Comparison of ENCODE assay signal across 8 cellular contexts in the genomic region with DNA sequence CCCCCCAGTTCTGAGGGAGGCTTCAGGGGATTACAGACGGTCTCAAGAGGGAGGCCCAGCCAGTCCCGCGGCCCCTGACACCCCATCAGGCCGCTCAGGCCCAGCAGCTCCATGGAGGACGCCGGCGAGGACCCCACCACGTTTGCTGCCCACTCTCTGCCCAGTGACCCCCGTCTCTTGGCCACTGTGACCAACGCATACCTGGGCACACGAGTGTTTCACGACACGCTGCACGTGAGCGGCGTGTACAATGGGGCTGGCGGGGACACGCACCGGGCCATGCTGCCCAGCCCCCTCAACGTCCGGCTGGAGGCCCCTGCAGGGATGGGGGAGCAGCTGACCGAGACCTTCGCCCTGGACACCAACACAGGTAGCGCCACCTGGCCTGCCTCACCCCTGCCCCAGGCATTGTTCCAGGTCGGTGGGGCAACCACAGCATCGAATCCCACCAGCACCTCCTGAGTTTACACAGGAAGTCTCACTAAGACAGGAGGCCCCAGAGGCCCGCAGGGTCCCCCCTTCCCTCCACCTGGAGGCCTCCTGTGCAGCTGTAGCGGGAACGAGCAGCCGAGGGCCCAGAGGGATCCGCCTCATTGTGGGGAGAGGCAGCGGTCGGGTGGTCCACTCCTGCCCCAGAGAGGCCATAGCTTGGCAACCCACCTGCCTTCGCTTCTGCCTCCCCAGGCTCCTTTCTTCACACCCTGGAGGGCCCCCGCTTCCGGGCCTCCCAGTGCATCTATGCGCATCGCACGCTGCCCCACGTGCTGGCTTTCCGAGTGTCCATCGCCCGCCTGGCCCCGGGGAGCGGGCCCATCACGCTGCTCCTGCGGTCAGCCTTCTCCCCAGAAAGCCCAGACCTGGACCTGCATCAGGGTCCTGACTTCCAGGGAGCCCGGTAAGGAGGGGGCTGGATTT. TPM values are rescaled to one million over a fixed set of nuclear protein-coding genes. Genes with fewer than 3 reads are reported as not detected.
A peak's percentile ranks its signal among the peaks of the same experiment; 100 is the strongest.
DNase-seq lines count a peak whose midpoint lies in the region; ATAC-seq, FAIRE-seq and TF ChIP-seq lines count a peak whose summit lies in the region.

No MANE protein-coding gene starts in this region.

- POLR2A ChIA-PET in CD8-positive, alpha-beta T cell (lab: Charles Lee): interaction anchor here (0.9 to 7.4 kb wide), 13 partner anchors 8 to 159 kb away, joined by 3 to 100 read pairs (median 9); partner anchors contain the start of genes BET1L, IFITM5, NLRP6 and PTDSS2

- H3K4me1 Mint-ChIP-seq in CD8-positive, alpha-beta T cell (ENCODE audit: low read depth): peaks cover 51% of the 10 kb centered on the region

- CTCF ChIA-PET in CD8-positive, alpha-beta T cell (lab: Charles Lee): interaction anchor here (0.8 to 7.6 kb wide), 10 partner anchors 9 to 74 kb away, joined by 3 to 77 read pairs (median 4); partner anchors contain the start of gene IFITM2

- H3K27me3 Mint-ChIP-seq in CD8-positive, alpha-beta T cell (ENCODE audit: low read depth): no peaks in the 10 kb centered on the region

- no peaks in the 10 kb centered on the region for H3K9me3 Mint-ChIP-seq in CD8-positive, alpha-beta T cell

- peak overlapping the region; percentile 82 for H3K4me3 Mint-ChIP-seq in CD8-positive, alpha-beta T cell

- peak overlapping the region; percentile 77 for H3K27ac ChIP-seq in CD8-positive, alpha-beta T cell (ENCODE audit: low read depth, low read length)
- H3K27ac ChIP-seq in Peyer's patch (peak overlapping the region; percentile 88 to 96 (median 92)), esophagus squamous epithelium (peak overlapping the region in 3 of 4 donors; percentile 40 to 84 (median 79)), pancreas (no peak overlapping the region)

- H3K9me3 ChIP-seq in CD8-positive, alpha-beta T cell (ENCODE audit: low read length): no peaks in the 10 kb centered on the region
- H3K9me3 ChIP-seq in Peyer's patch (no peaks in the 10 kb centered on the region), esophagus squamous epithelium (no peaks in the 10 kb centered on the region), pancreas (no peaks in the 10 kb centered on the region)

- peaks cover 47% of the 10 kb centered on the region for H3K4me1 ChIP-seq in CD8-positive, alpha-beta T cell (ENCODE audit: insufficient read depth, low read length)
- H3K4me1 ChIP-seq in Peyer's patch (peaks cover 0 to 20% (median 4%) of the 10 kb centered on the region in 4 donors), esophagus squamous epithelium (peaks cover 10 to 29% (median 17%) of the 10 kb centered on the region in 3 donors), pancreas (peaks cover 0 to 6% (median 0%) of the 10 kb centered on the region in 3 donors)

- FAIRE-seq in pancreas (lab: Jason Lieb, UNC): no peak

- 81 to 89% methylated on average over 16 to 21 of the region's 48 CpGs for WGBS in esophagus squamous epithelium, 2 donors
- WGBS in pancreas, 2 donors: 60 to 75% methylated on average over 47 to 48 of the region's 48 CpGs

- peak in 1 of 2 donors; percentile 8 for TF ChIP-seq POLR2A in Peyer's patch (IDR thresholded peaks at IDR 0.05)
- TF ChIP-seq POLR2A in esophagus squamous epithelium (IDR thresholded peaks at IDR 0.05): no peak

- ATAC-seq in CD8-positive, alpha-beta T cell: peak; percentile 24
- no peak for ATAC-seq in pancreas
- ATAC-seq in HG03457 (IDR thresholded peaks at IDR 0.05; ENCODE audit: unreplicated experiment): no peak

- peak overlapping the region; percentile 95 for H3K27ac Mint-ChIP-seq in CD8-positive, alpha-beta T cell

- H3K4me3 ChIP-seq in CD8-positive, alpha-beta T cell (ENCODE audit: low read depth, low read length): peak overlapping the region; percentile 46
- H3K4me3 ChIP-seq in Peyer's patch (peak overlapping the region; percentile 62 to 87 (median 70)), esophagus squamous epithelium (peak overlapping the region in 3 of 4 donors; percentile 55 to 95 (median 76)), pancreas (peak overlapping the region in 3 of 4 donors; percentile 12 to 91 (median 82))

- TF ChIP-seq CTCF in CD8-positive, alpha-beta T cell (IDR thresholded peaks at IDR 0.05): no peak
- no peak for TF ChIP-seq CTCF in Peyer's patch (IDR thresholded peaks at IDR 0.05)
- TF ChIP-seq CTCF in esophagus squamous epithelium (IDR thresholded peaks at IDR 0.05): no peak
- no peak for TF ChIP-seq CTCF in pancreas (IDR thresholded peaks at IDR 0.05)

- peaks cover 49% of the 10 kb centered on the region for H3K36me3 Mint-ChIP-seq in CD8-positive, alpha-beta T cell

- intact Hi-C loops in CD8-positive, alpha-beta T cell (cut with DNase I, micrococcal nuclease): loop anchor here (2.0 to 5.0 kb wide), 4 partner anchors 27 to 53 kb away; partner anchors contain the start of genes PSMD13 (in 2 of the 2) and SIRT3 (in 2 of the 2)
- intact Hi-C loops in esophagus squamous epithelium (cut with DNase I) (no loop called here), pancreas (cut with DNase I) (no loop called here)

- peaks cover 10% of the 10 kb centered on the region for H3K36me3 ChIP-seq in CD8-positive, alpha-beta T cell (ENCODE audit: insufficient read depth, low read length)
- H3K36me3 ChIP-seq in Peyer's patch (peaks cover 0 to 20% (median 0%) of the 10 kb centered on the region in 3 donors), esophagus squamous epithelium (peaks cover 0 to 32% (median 0%) of the 10 kb centered on the region in 3 donors), pancreas (peaks cover 0 to 32% (median 0%) of the 10 kb centered on the region in 3 donors)

- no peaks in the 10 kb centered on the region for H3K27me3 ChIP-seq in CD8-positive, alpha-beta T cell (ENCODE audit: insufficient read depth, low read length)
- H3K27me3 ChIP-seq in Peyer's patch (no peaks in the 10 kb centered on the region), esophagus squamous epithelium (peaks cover 0 to 40% (median 2%) of the 10 kb centered on the region in 4 donors), pancreas (no peaks in the 10 kb centered on the region)

- DNase-seq in CD8-positive, alpha-beta T cell: peak in 4 of 7 experiments; percentile 27 to 64 (median 56)
- DNase-seq in Peyer's patch (peak in 2 of 3 donors; percentile 57 to 58), esophagus squamous epithelium (lab: John Stamatoyannopoulos, UW) (no peak), pancreas (peak in 5 of 6 donors; percentile 42 to 83 (median 62)), SHP77 (lab: John Stamatoyannopoulos, UW) (no peak), NCI-H2081 (lab: John Stamatoyannopoulos, UW) (no peak), dedifferentiated amniotic fluid mesenchymal stem cell (ENCODE audit: extremely low spot score) (no peak)

RNA-seq across cellular contexts. Expression of gene PGGHG, which starts 1.0 kb away (rescaled TPM):
- 100 to 1,000 TPM; 902 to 919 TPM for total RNA-seq in CD8-positive, alpha-beta T cell
- total RNA-seq in Peyer's patch (100 to 1,000 TPM in 3 of 4 donors, 10 to 100 TPM in 1; 94.2 to 385 (median 317) TPM), esophagus squamous epithelium (10 to 100 TPM in 1 of 4 donors, 1 to 10 TPM in 3; 5.3 to 15.3 (median 5.9) TPM), pancreas (100 to 1,000 TPM in 4 of 6 donors, 10 to 100 TPM in 1, 1 to 10 TPM in 1; 8.9 to 534 (median 198) TPM)
- 1,000 to 10,000 TPM; 1,516 to 4,700 TPM for polyA plus RNA-seq in pancreas

RNA-seq across cellular contexts. Expression of gene IFITM5, which starts 9.4 kb away (rescaled TPM):
- not detected for total RNA-seq in CD8-positive, alpha-beta T cell
- not detected for total RNA-seq in Peyer's patch
- not detected for total RNA-seq in esophagus squamous epithelium
- total RNA-seq in pancreas: not detected
- polyA plus RNA-seq in pancreas: 1 to 10 TPM in 1 of 2 donors, under 1 TPM in 1; 0.56 to 1.2 TPM

RNA-seq across cellular contexts. Expression of gene NLRP6, which starts 11.8 kb away (rescaled TPM):
- 10 to 100 TPM; 24.8 to 26.2 TPM for total RNA-seq in CD8-positive, alpha-beta T cell
- total RNA-seq in Peyer's patch (100 to 1,000 TPM; 109 to 687 (median 492) TPM), esophagus squamous epithelium (1 to 10 TPM in 1 of 4 donors, under 1 TPM in 1, not detected in 2; 0.75 to 1.3 TPM), pancreas (under 1 TPM in 4 of 6 donors, not detected in 2; 0.19 to 0.23 (median 0.20) TPM)
- polyA plus RNA-seq in pancreas: under 1 TPM; 0.05 to 0.08 TPM

RNA-seq across cellular contexts. Expression of gene IFITM2, which starts 17.7 kb away (rescaled TPM):
- total RNA-seq in CD8-positive, alpha-beta T cell: 100 to 1,000 TPM; 283 to 295 TPM
- total RNA-seq in Peyer's patch: 10 to 100 TPM; 15.6 to 98.2 (median 46.0) TPM
- total RNA-seq in esophagus squamous epithelium: 10 to 100 TPM; 14.4 to 67.5 (median 50.3) TPM
- 100 to 1,000 TPM in 2 of 6 donors, 10 to 100 TPM in 4; 32.1 to 120 (median 63.6) TPM for total RNA-seq in pancreas
- polyA plus RNA-seq in pancreas: 100 to 1,000 TPM; 169 to 182 TPM

RNA-seq across cellular contexts. Expression of gene IFITM1, which starts 23.9 kb away (rescaled TPM):
- 100 to 1,000 TPM; 223 to 251 TPM for total RNA-seq in CD8-positive, alpha-beta T cell
- total RNA-seq in Peyer's patch (100 to 1,000 TPM in 2 of 4 donors, 10 to 100 TPM in 2; 45.9 to 141 (median 89.6) TPM), esophagus squamous epithelium (100 to 1,000 TPM in 1 of 4 donors, 10 to 100 TPM in 3; 26.3 to 133 (median 60.0) TPM), pancreas (10 to 100 TPM in 5 of 6 donors, 1 to 10 TPM in 1; 10.0 to 45.2 (median 18.9) TPM)
- polyA plus RNA-seq in pancreas: 10 to 100 TPM; 40.7 to 54.5 TPM

Comparison
In these comparisons a context has a peak if more than half of its experiments do, and no peak if none do; other contexts are left out.
1. DNase-seq: peak in CD8-positive, alpha-beta T cell (4 of 7), Peyer's patch (2 of 3) and pancreas (5 of 6); none in esophagus squamous epithelium (single experiment), SHP77 (0 of 2), NCI-H2081 (0 of 2) and dedifferentiated amniotic fluid mesenchymal stem cell (single experiment).
2. H3K27ac ChIP-seq: peak in CD8-positive, alpha-beta T cell (single experiment), Peyer's patch (4 of 4) and esophagus squamous epithelium (3 of 4); none in pancreas (0 of 4).
3. RNA of gene NLRP6, which starts 11.8 kb away (total RNA-seq): 109 to 687 TPM in Peyer's patch and 24.8 to 26.2 TPM in CD8-positive, alpha-beta T cell; 0.75 to 1.3 TPM in esophagus squamous epithelium and 0.19 to 0.23 TPM in pancreas; every median in the first group is over 10 times any median in the second.
4. intact Hi-C loops: an anchor here in CD8-positive, alpha-beta T cell (2.0 to 5.0 kb wide); none called in esophagus squamous epithelium and pancreas.
5. Peak in every context shown above with its lines, with median percentiles within 50 percentile points of each other: H3K4me3 ChIP-seq.